In the genomic region with DNA sequence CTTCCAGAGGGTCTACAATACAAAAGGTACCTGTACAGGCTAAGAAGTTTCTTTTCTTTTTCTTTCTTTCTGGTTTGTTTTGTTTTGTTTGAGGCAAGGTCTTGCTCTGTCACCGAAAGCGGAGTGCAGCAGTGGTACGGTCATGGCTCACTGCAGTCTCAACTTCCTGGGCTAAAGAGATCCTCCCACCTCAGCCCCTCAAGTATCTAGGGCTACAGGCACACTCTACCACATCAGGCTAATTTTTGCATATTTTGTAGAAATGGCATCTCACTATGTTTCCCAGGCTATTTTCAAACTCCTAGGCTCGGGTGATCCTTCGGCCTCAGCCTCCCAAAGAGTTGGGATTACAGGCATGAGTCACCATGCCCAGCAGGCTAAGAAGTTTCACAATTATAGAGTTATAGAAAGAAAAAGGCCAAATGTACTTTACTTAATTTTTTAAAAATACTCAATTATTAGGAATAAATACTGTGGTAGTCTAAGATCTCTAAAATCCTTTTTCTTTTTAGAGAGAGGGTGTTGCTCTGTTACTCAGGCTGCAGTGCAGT, we compare ENCODE assay signal across 12 cellular contexts. TPM values are rescaled to one million over a fixed set of nuclear protein-coding genes. Genes with fewer than 3 reads are reported as not detected.
DNase-seq lines count a peak whose midpoint lies in the region; ATAC-seq, FAIRE-seq and TF ChIP-seq lines count a peak whose summit lies in the region.
"Had no signal": no experiment of that assay in that cellular context is flagged by ENCODE, and none has a peak within 500 bp of the region (broad histone marks: within the 10 kb centered on the region; RNA-seq: fewer than 3 reads in every experiment).

No MANE protein-coding gene starts in this region.

- no peak for TF ChIP-seq CTCF in adrenal gland (IDR thresholded peaks at IDR 0.05)

- H3K36me3 ChIP-seq in adrenal gland (replicated peaks in 1 of 2) = no peaks in the 10 kb centered on the region

- intact Hi-C loops in adrenal gland (cut with DNase I) = no loop called here

- H3K4me3 ChIP-seq in adrenal gland = no peak overlapping the region

- H3K27ac ChIP-seq in adrenal gland = peak overlapping the region in 3 of 5 donors; percentile 13 to 69 (median 43)
- H3K27ac ChIP-seq: C4-2B had no signal

- H3K27me3 ChIP-seq in adrenal gland = no peaks in the 10 kb centered on the region

- WGBS in adrenal gland, 4 donors = 40 to 49% (median 42%) methylated on average over 5 of the region's 5 CpGs

- peaks cover 9 to 13% of the 10 kb centered on the region in 2 donors for H3K4me1 ChIP-seq in adrenal gland (replicated peaks in 1 of 2)

- DNase-seq in GM12891 (ENCODE audit: insufficient read length, low spot score) (no peak), adrenal gland (peak in 3 of 7 donors; percentile 43 to 52 (median 44)), DMS 273 treated with DMSO at 0.1 percent for 48 hours (lab: John Stamatoyannopoulos, UW) (no peak), hypothalamus (lab: John Stamatoyannopoulos, UW) (no peak), T-helper 9 cell (no peak), DMS53 (lab: John Stamatoyannopoulos, UW) (no peak)
- DNase-seq: activated gamma-delta T cell treated with Interleukin-2 at 50 U/mL for 16 hours, retina had no signal

- H3K9me3 ChIP-seq in adrenal gland (replicated peaks in 1 of 3) = no peaks in the 10 kb centered on the region

- TF ChIP-seq POLR2A in GM12891 (IDR thresholded peaks at IDR 0.05; ENCODE audit: low read depth, low read length) (no peak), adrenal gland (IDR thresholded peaks at IDR 0.05) (no peak)

- FAIRE-seq in GM12891 (lab: Jason Lieb, UNC) = peak; percentile 97
- FAIRE-seq: islet of Langerhans had no signal

- peak; percentile 43 for ATAC-seq in GM21381 (IDR thresholded peaks at IDR 0.05; ENCODE audit: unreplicated experiment)
- ATAC-seq in HG03108 (IDR thresholded peaks at IDR 0.05; ENCODE audit: unreplicated experiment) = peak; percentile 74

TF ChIP-seq in GM12891, 5 proteins besides CTCF, POLR2A, EP300 and RAD21:
- TF ChIP-seq SPI1 (IDR thresholded peaks at IDR 0.05; ENCODE audit: low read depth, low read length) (no peak), PAX5 (IDR thresholded peaks at IDR 0.05; ENCODE audit: insufficient read depth, low read length, severe bottlenecking) (peak; percentile 81), POU2F2 (IDR thresholded peaks at IDR 0.05; ENCODE audit: low read depth, low read length) (peak; percentile 70; the same call in 1 of the 2 replicates)

RNA-seq across cellular contexts. Expression of gene PIGH, which starts 3.0 kb away (rescaled TPM):
- polyA plus RNA-seq in GM12891 (2012; ENCODE audit: low read depth, missing spikeins) = 16.2 TPM
- 10 to 100 TPM; 43.0 to 79.1 (median 51.3) TPM for total RNA-seq in adrenal gland
- polyA plus RNA-seq in adrenal gland = 10 to 100 TPM; 41.5 to 66.7 (median 41.9) TPM

RNA-seq across cellular contexts. Expression of gene ARG2, which starts 16.6 kb away (rescaled TPM):
- polyA plus RNA-seq in GM12891 (2012; ENCODE audit: low read depth, missing spikeins) = 1.5 TPM
- total RNA-seq in adrenal gland = 10 to 100 TPM in 1 of 8 donors, 1 to 10 TPM in 7; 2.5 to 11.3 (median 4.2) TPM
- 10 to 100 TPM in 1 of 3 donors, 1 to 10 TPM in 2; 3.2 to 11.7 (median 4.5) TPM for polyA plus RNA-seq in adrenal gland
